29 cellular contexts compared by ENCODE assay signal in genomic region chr12:101663298-101663697, GRCh38.
"Had no signal": no experiment of that assay in that cellular context is flagged by ENCODE, and none has a peak within 500 bp of the region (broad histone marks: within the 10 kb centered on the region; RNA-seq: fewer than 3 reads in every experiment).

No MANE protein-coding gene starts in this region.

- DNase-seq: activated CD4-positive, alpha-beta memory T cell treated with anti-CD3 and anti-CD28 coated beads, Interleukin-2, amount 10 ng/mL, durations not matched to agents 7 days and 5 days; activated CD4-positive, alpha-beta T cell treated with anti-CD3 and anti-CD28 coated beads for 1 hour; activated CD4-positive, alpha-beta T cell treated with anti-CD3 and anti-CD28 coated beads for 4 hours; activated CD4-positive, alpha-beta T cell treated with anti-CD3 and anti-CD28 coated beads, Interleukin-2, amount 10 ng/mL, durations not matched to agents 7 days and 5 days; activated CD4-positive, alpha-beta T cell treated with anti-CD3 and anti-CD28 coated beads, Interleukin-2, amount 50 U/mL, for 4 hours; activated CD8-positive, alpha-beta memory T cell treated with anti-CD3 and anti-CD28 coated beads, Interleukin-2, amount 10 ng/mL, durations not matched to agents 7 days and 5 days; activated CD8-positive, alpha-beta memory T cell treated with anti-CD3 and anti-CD28 coated beads, Interleukin-2, amount 50 U/mL, for 4 hours; activated effector memory CD4-positive, alpha-beta T cell treated with anti-CD3 and anti-CD28 coated beads, Interleukin-2, amount 50 U/mL, for 16 hours; activated naive CD4-positive, alpha-beta T cell treated with anti-CD3 and anti-CD28 coated beads for 36 hours; activated naive CD8-positive, alpha-beta T cell treated with anti-CD3 and anti-CD28 coated beads for 36 hours; activated naive CD8-positive, alpha-beta T cell treated with anti-CD3 and anti-CD28 coated beads, Interleukin-2, amount 50 U/mL, for 24 hours; activated T-cell treated with anti-CD3 and anti-CD28 coated beads, Interleukin-2, amount 50 U/mL, for 1 hour; activated T-cell treated with anti-CD3 and anti-CD28 coated beads, Interleukin-2, amount 50 U/mL, for 48 hours; central memory CD4-positive, alpha-beta T cell; cerebellar nuclear complex; colonic mucosa; effector CD8-positive, alpha-beta T cell; foreskin fibroblast; glutamatergic neuron; heart left ventricle; T-helper 2 cell had no signal

- H3K27ac ChIP-seq: ascending aorta, breast epithelium, cardiac muscle cell, colonic mucosa, heart left ventricle had no signal

- H3K27me3 ChIP-seq: ascending aorta, breast epithelium, colonic mucosa had no signal

- H3K4me1 Mint-ChIP-seq: activated CD4-positive, alpha-beta memory T cell treated with anti-CD3 and anti-CD28 coated beads, Interleukin-2, amount 10 ng/mL, durations not matched to agents 7 days and 5 days; activated CD4-positive, alpha-beta T cell treated with anti-CD3 and anti-CD28 coated beads, Interleukin-2, amount 10 ng/mL, durations not matched to agents 7 days and 5 days; activated CD8-positive, alpha-beta memory T cell treated with anti-CD3 and anti-CD28 coated beads, Interleukin-2, amount 10 ng/mL, durations not matched to agents 7 days and 5 days; activated naive CD4-positive, alpha-beta T cell treated with anti-CD3 and anti-CD28 coated beads, Interleukin-2, amount 50 U/mL, for 24 hours had no signal

- H3K36me3 ChIP-seq: ascending aorta, breast epithelium, cardiac muscle cell, colonic mucosa, heart left ventricle had no signal

- H3K4me3 ChIP-seq: ascending aorta, breast epithelium, cardiac muscle cell, colonic mucosa, heart left ventricle had no signal

- H3K4me1 ChIP-seq: ascending aorta, breast epithelium, colonic mucosa, heart left ventricle had no signal

- H3K9me3 ChIP-seq: ascending aorta, breast epithelium, colonic mucosa, heart left ventricle had no signal

- H3K36me3 Mint-ChIP-seq: activated CD8-positive, alpha-beta memory T cell treated with anti-CD3 and anti-CD28 coated beads, Interleukin-2, amount 10 ng/mL, durations not matched to agents 7 days and 5 days; activated naive CD4-positive, alpha-beta T cell treated with anti-CD3 and anti-CD28 coated beads, Interleukin-2, amount 50 U/mL, for 24 hours; activated naive CD8-positive, alpha-beta T cell treated with anti-CD3 and anti-CD28 coated beads for 36 hours; brain had no signal

- H3K27ac Mint-ChIP-seq: activated CD4-positive, alpha-beta memory T cell treated with anti-CD3 and anti-CD28 coated beads, Interleukin-2, amount 10 ng/mL, durations not matched to agents 7 days and 5 days; activated CD4-positive, alpha-beta T cell treated with anti-CD3 and anti-CD28 coated beads, Interleukin-2, amount 10 ng/mL, durations not matched to agents 7 days and 5 days; activated CD8-positive, alpha-beta memory T cell treated with anti-CD3 and anti-CD28 coated beads, Interleukin-2, amount 10 ng/mL, durations not matched to agents 7 days and 5 days; activated naive CD4-positive, alpha-beta T cell treated with anti-CD3 and anti-CD28 coated beads for 36 hours; activated naive CD4-positive, alpha-beta T cell treated with anti-CD3 and anti-CD28 coated beads, Interleukin-2, amount 50 U/mL, for 24 hours; activated naive CD8-positive, alpha-beta T cell treated with anti-CD3 and anti-CD28 coated beads for 36 hours; activated naive CD8-positive, alpha-beta T cell treated with anti-CD3 and anti-CD28 coated beads, Interleukin-2, amount 50 U/mL, for 24 hours; activated T-helper 1 cell treated with anti-CD3 and anti-CD28 coated beads, Interleukin-12 subunit alpha, Interleukin-12 subunit beta, Interleukin-2, Interleukin-4 antibody, amounts not matched to agents 30 ng/mL and 10 ng/mL and 1 ng/mL, durations not matched to agents 14 hours and 24 hours and 36 hours; activated T-helper 2 cell treated with anti-CD3 and anti-CD28 coated beads, Interferon-gamma antibody, Interleukin-2, Interleukin-4, amounts not matched to agents 10 μg/mL and 5 μg/mL and 100 μg/mL, durations not matched to agents 14 hours and 24 hours and 36 hours; brain had no signal

- H3K4me3 Mint-ChIP-seq: activated CD4-positive, alpha-beta memory T cell treated with anti-CD3 and anti-CD28 coated beads, Interleukin-2, amount 10 ng/mL, durations not matched to agents 7 days and 5 days; activated CD4-positive, alpha-beta T cell treated with anti-CD3 and anti-CD28 coated beads, Interleukin-2, amount 10 ng/mL, durations not matched to agents 7 days and 5 days; activated CD8-positive, alpha-beta memory T cell treated with anti-CD3 and anti-CD28 coated beads, Interleukin-2, amount 10 ng/mL, durations not matched to agents 7 days and 5 days; activated naive CD4-positive, alpha-beta T cell treated with anti-CD3 and anti-CD28 coated beads for 36 hours; activated naive CD4-positive, alpha-beta T cell treated with anti-CD3 and anti-CD28 coated beads, Interleukin-2, amount 50 U/mL, for 24 hours; activated naive CD8-positive, alpha-beta T cell treated with anti-CD3 and anti-CD28 coated beads for 36 hours; activated naive CD8-positive, alpha-beta T cell treated with anti-CD3 and anti-CD28 coated beads, Interleukin-2, amount 50 U/mL, for 24 hours; activated T-helper 1 cell treated with anti-CD3 and anti-CD28 coated beads, Interleukin-12 subunit alpha, Interleukin-12 subunit beta, Interleukin-2, Interleukin-4 antibody, amounts not matched to agents 30 ng/mL and 10 ng/mL and 1 ng/mL, durations not matched to agents 14 hours and 24 hours and 36 hours; brain had no signal

- H3K9me3 Mint-ChIP-seq: activated CD4-positive, alpha-beta memory T cell treated with anti-CD3 and anti-CD28 coated beads, Interleukin-2, amount 10 ng/mL, durations not matched to agents 7 days and 5 days; activated CD4-positive, alpha-beta T cell treated with anti-CD3 and anti-CD28 coated beads, Interleukin-2, amount 10 ng/mL, durations not matched to agents 7 days and 5 days; activated naive CD4-positive, alpha-beta T cell treated with anti-CD3 and anti-CD28 coated beads, Interleukin-2, amount 50 U/mL, for 24 hours; activated T-helper 1 cell treated with anti-CD3 and anti-CD28 coated beads, Interleukin-12 subunit alpha, Interleukin-12 subunit beta, Interleukin-2, Interleukin-4 antibody, amounts not matched to agents 30 ng/mL and 10 ng/mL and 1 ng/mL, durations not matched to agents 14 hours and 24 hours and 36 hours; activated T-helper 2 cell treated with anti-CD3 and anti-CD28 coated beads, Interferon-gamma antibody, Interleukin-2, Interleukin-4, amounts not matched to agents 10 μg/mL and 5 μg/mL and 100 μg/mL, durations not matched to agents 14 hours and 24 hours and 36 hours had no signal

- ATAC-seq: activated CD8-positive, alpha-beta memory T cell treated with anti-CD3 and anti-CD28 coated beads, Interleukin-2, amount 10 ng/mL, durations not matched to agents 7 days and 5 days; activated naive CD8-positive, alpha-beta T cell treated with anti-CD3 and anti-CD28 coated beads, Interleukin-2, amount 50 U/mL, for 24 hours; esophagus mucosa; heart left ventricle had no signal
